In the genomic region with DNA sequence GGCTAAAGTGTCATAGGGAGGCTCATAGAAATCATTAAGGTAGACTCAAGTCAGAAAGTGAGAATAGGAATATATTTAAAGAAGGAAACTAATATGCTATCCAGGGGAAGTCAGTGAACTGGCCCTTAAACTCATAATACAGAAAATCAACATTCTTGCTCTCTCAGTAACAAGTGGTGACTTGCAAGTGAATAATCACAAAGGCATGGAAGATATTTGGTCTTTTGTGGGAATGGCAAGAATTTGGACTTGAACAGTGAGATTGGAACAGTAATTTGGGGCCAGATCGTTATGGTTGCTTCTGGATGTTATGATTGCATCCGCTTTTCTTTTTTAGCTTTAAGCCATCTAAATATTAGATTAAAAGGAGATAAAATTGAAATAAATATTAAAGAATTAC, we compare ENCODE assay signal across 1 cellular context.
A peak's percentile ranks its signal among the peaks of the same experiment; 100 is the strongest.
TF ChIP-seq lines count a peak whose summit lies in the region.

No MANE protein-coding gene starts in this region.

TF ChIP-seq in IMR-90, 13 proteins besides CTCF, POLR2A, EP300 and RAD21:
- TF ChIP-seq USF2 (IDR thresholded peaks at IDR 0.05; ENCODE audit: low read depth, low read length): no peak
- TF ChIP-seq SMC3 (IDR thresholded peaks at IDR 0.05; ENCODE audit: low read depth, low read length): no peak
- TF ChIP-seq MXI1 (IDR thresholded peaks at IDR 0.05; ENCODE audit: borderline replicate concordance, low read depth, low read length): no peak
- peak; percentile 27; the same call in 1 of the 2 replicates for TF ChIP-seq FOS (IDR thresholded peaks at IDR 0.05; ENCODE audit: low read depth, low read length)
- no peak for TF ChIP-seq RFX5 (IDR thresholded peaks at IDR 0.05; ENCODE audit: low read depth, low read length)
- TF ChIP-seq MAFK (IDR thresholded peaks at IDR 0.05; ENCODE audit: low read depth, low read length): 0 out of 2 replicates have a peak, but pooled peaks have one; percentile 6
TF ChIP-seq in IMR-90: peak in this region for 2.
